13 cellular contexts compared by ENCODE assay signal in genomic region chr9:128768581-128768980, GRCh38.
"Had no signal": no experiment of that assay in that cellular context is flagged by ENCODE, and none has a peak within 500 bp of the region (broad histone marks: within the 10 kb centered on the region; RNA-seq: fewer than 3 reads in every experiment).

No MANE protein-coding gene starts in this region.

- ATAC-seq: foreskin keratinocyte had no signal

- DNase-seq: activated CD4-positive, alpha-beta T cell treated with anti-CD3 and anti-CD28 coated beads for 1 hour; activated CD4-positive, alpha-beta T cell treated with anti-CD3 and anti-CD28 coated beads, Interleukin-2, amount 50 U/mL, for 48 hours; activated gamma-delta T cell treated with Interleukin-2 at 50 U/mL for 16 hours; activated naive CD8-positive, alpha-beta T cell treated with anti-CD3 and anti-CD28 coated beads, Interleukin-2, amount 10 ng/mL, durations not matched to agents 7 days and 5 days; activated T-cell treated with anti-CD3 and anti-CD28 coated beads, Interleukin-2, amount 50 U/mL, for 48 hours; dorsolateral prefrontal cortex; foreskin keratinocyte; head of caudate nucleus; ovary; stimulated activated CD4-positive, alpha-beta T cell treated with anti-CD3 and anti-CD28 coated beads, Interleukin-4, amount 100 ng/mL, for 1 hour; thyroid gland; uterus had no signal

- H3K27ac Mint-ChIP-seq: activated naive CD8-positive, alpha-beta T cell treated with anti-CD3 and anti-CD28 coated beads, Interleukin-2, amount 10 ng/mL, durations not matched to agents 7 days and 5 days had no signal

- H3K4me3 Mint-ChIP-seq: activated naive CD8-positive, alpha-beta T cell treated with anti-CD3 and anti-CD28 coated beads, Interleukin-2, amount 10 ng/mL, durations not matched to agents 7 days and 5 days had no signal

- H3K4me1 ChIP-seq: uterus had no signal

- H3K36me3 Mint-ChIP-seq: activated naive CD8-positive, alpha-beta T cell treated with anti-CD3 and anti-CD28 coated beads, Interleukin-2, amount 10 ng/mL, durations not matched to agents 7 days and 5 days had no signal

- H3K4me3 ChIP-seq: breast epithelium, ovary, thyroid gland, uterus had no signal

- H3K27me3 Mint-ChIP-seq: activated naive CD8-positive, alpha-beta T cell treated with anti-CD3 and anti-CD28 coated beads, Interleukin-2, amount 10 ng/mL, durations not matched to agents 7 days and 5 days had no signal

- H3K9me3 ChIP-seq: breast epithelium, ovary, thyroid gland, uterus had no signal

- H3K27me3 ChIP-seq: breast epithelium, dorsolateral prefrontal cortex, foreskin keratinocyte, ovary, thyroid gland, uterus had no signal

- H3K27ac ChIP-seq: breast epithelium, foreskin keratinocyte, ovary, thyroid gland, uterus had no signal

- H3K36me3 ChIP-seq: breast epithelium, ovary, thyroid gland, uterus had no signal

- H3K9me3 Mint-ChIP-seq: activated naive CD8-positive, alpha-beta T cell treated with anti-CD3 and anti-CD28 coated beads, Interleukin-2, amount 10 ng/mL, durations not matched to agents 7 days and 5 days had no signal
